Comparison of ENCODE assay signal across 20 cellular contexts in the genomic region with DNA sequence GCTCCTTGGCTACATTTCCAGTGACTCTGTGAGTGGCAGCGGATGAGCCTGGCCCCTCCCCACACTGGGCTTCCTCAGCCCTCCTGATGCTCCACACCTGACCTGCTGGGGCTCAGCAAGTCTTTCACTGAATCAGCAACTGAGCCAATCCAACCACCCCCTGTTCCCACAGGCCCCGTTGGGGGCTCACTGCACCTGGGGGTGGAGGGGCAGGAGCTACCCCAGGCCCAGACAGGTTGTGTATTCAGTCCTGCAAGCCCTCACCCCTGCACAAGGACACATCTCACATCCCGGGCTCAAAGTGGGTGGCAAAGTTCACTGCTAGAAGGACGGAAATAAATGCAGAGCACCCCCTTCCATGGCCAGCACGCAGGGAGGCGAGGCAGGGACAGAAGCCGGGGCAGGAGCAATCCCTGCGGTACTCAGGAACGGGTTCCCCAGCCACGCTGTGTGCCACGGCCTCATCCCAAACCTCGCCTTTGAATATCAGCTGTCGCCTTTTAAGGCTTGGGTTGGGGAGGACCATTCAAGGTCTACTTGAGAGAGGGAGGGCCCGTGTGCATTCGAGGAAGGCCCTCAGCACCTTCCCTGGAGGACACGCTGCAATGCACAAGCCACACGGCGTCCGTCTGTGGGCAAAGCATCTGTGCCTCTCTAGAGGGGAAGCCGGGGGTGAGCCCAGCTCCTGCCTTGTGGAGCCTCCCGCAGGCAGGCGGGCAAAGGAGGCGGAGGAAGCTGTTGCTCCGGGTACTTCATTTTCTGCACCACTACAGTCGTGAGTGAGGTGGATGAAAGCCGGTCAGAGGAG.
"Had no signal": no experiment of that assay in that cellular context is flagged by ENCODE, and none has a peak within 500 bp of the region (broad histone marks: within the 10 kb centered on the region; RNA-seq: fewer than 3 reads in every experiment).

No MANE protein-coding gene starts in this region.

- H3K27ac Mint-ChIP-seq: activated CD4-positive, alpha-beta memory T cell treated with anti-CD3 and anti-CD28 coated beads, Interleukin-2, amount 10 ng/mL, durations not matched to agents 7 days and 5 days; activated CD8-positive, alpha-beta memory T cell treated with anti-CD3 and anti-CD28 coated beads, Interleukin-2, amount 10 ng/mL, durations not matched to agents 7 days and 5 days; activated naive CD8-positive, alpha-beta T cell treated with anti-CD3 and anti-CD28 coated beads for 36 hours; activated T-helper 17 cell treated with anti-CD3 and anti-CD28 coated beads, Interleukin-2, amount 50 U/mL, for 72 hours; naive thymus-derived CD4-positive, alpha-beta T cell had no signal

- H3K36me3 ChIP-seq: cardiac muscle cell, sigmoid colon had no signal

- H3K4me1 Mint-ChIP-seq: activated CD4-positive, alpha-beta memory T cell treated with anti-CD3 and anti-CD28 coated beads, Interleukin-2, amount 10 ng/mL, durations not matched to agents 7 days and 5 days; activated CD8-positive, alpha-beta memory T cell treated with anti-CD3 and anti-CD28 coated beads, Interleukin-2, amount 10 ng/mL, durations not matched to agents 7 days and 5 days; activated naive CD8-positive, alpha-beta T cell treated with anti-CD3 and anti-CD28 coated beads for 36 hours; activated T-helper 17 cell treated with anti-CD3 and anti-CD28 coated beads, Interleukin-2, amount 50 U/mL, for 72 hours had no signal

- H3K27ac ChIP-seq: esophagus squamous epithelium, pancreas, sigmoid colon, tibial artery had no signal

- H3K9me3 ChIP-seq: esophagus squamous epithelium, pancreas, sigmoid colon, tibial artery had no signal

- H3K27me3 ChIP-seq: cardiac muscle cell, esophagus squamous epithelium, pancreas, sigmoid colon, tibial artery had no signal

- H3K4me1 ChIP-seq: esophagus squamous epithelium, pancreas, tibial artery had no signal

- H3K27me3 Mint-ChIP-seq: activated CD4-positive, alpha-beta memory T cell treated with anti-CD3 and anti-CD28 coated beads, Interleukin-2, amount 10 ng/mL, durations not matched to agents 7 days and 5 days; activated CD8-positive, alpha-beta memory T cell treated with anti-CD3 and anti-CD28 coated beads, Interleukin-2, amount 10 ng/mL, durations not matched to agents 7 days and 5 days; activated naive CD8-positive, alpha-beta T cell treated with anti-CD3 and anti-CD28 coated beads for 36 hours; activated T-helper 17 cell treated with anti-CD3 and anti-CD28 coated beads, Interleukin-2, amount 50 U/mL, for 72 hours; naive thymus-derived CD4-positive, alpha-beta T cell had no signal

- H3K9me3 Mint-ChIP-seq: activated CD4-positive, alpha-beta memory T cell treated with anti-CD3 and anti-CD28 coated beads, Interleukin-2, amount 10 ng/mL, durations not matched to agents 7 days and 5 days; activated naive CD8-positive, alpha-beta T cell treated with anti-CD3 and anti-CD28 coated beads for 36 hours; activated T-helper 17 cell treated with anti-CD3 and anti-CD28 coated beads, Interleukin-2, amount 50 U/mL, for 72 hours; naive thymus-derived CD4-positive, alpha-beta T cell had no signal

- H3K4me3 Mint-ChIP-seq: activated CD4-positive, alpha-beta memory T cell treated with anti-CD3 and anti-CD28 coated beads, Interleukin-2, amount 10 ng/mL, durations not matched to agents 7 days and 5 days; activated CD8-positive, alpha-beta memory T cell treated with anti-CD3 and anti-CD28 coated beads, Interleukin-2, amount 10 ng/mL, durations not matched to agents 7 days and 5 days; activated naive CD8-positive, alpha-beta T cell treated with anti-CD3 and anti-CD28 coated beads for 36 hours; activated T-helper 17 cell treated with anti-CD3 and anti-CD28 coated beads, Interleukin-2, amount 50 U/mL, for 72 hours; naive thymus-derived CD4-positive, alpha-beta T cell had no signal

- ATAC-seq: activated CD8-positive, alpha-beta memory T cell treated with anti-CD3 and anti-CD28 coated beads, Interleukin-2, amount 10 ng/mL, durations not matched to agents 7 days and 5 days; activated T-helper 17 cell treated with anti-CD3 and anti-CD28 coated beads, Interleukin-2, amount 50 U/mL, for 72 hours; naive thymus-derived CD4-positive, alpha-beta T cell had no signal

- DNase-seq: activated CD4-positive, alpha-beta memory T cell treated with anti-CD3 and anti-CD28 coated beads, Interleukin-2, amount 10 ng/mL, durations not matched to agents 7 days and 5 days; activated CD4-positive, alpha-beta T cell treated with anti-CD3 and anti-CD28 coated beads for 48 hours; activated CD4-positive, CD25-positive, alpha-beta regulatory T cell; activated CD8-positive, alpha-beta memory T cell treated with anti-CD3 and anti-CD28 coated beads, Interleukin-2, amount 10 ng/mL, durations not matched to agents 7 days and 5 days; activated naive CD4-positive, alpha-beta T cell; activated naive CD8-positive, alpha-beta T cell treated with anti-CD3 and anti-CD28 coated beads for 36 hours; amniotic stem cell; dermis blood vessel endothelial cell; effector memory CD4-positive, alpha-beta T cell; esophagus squamous epithelium; mesenchymal stem cell; naive thymus-derived CD4-positive, alpha-beta T cell; sigmoid colon; stimulated activated CD4-positive, alpha-beta T cell treated with anti-CD3 and anti-CD28 coated beads, Interleukin-4, amount 100 ng/mL, for 24 hours; stimulated activated naive CD4-positive, alpha-beta T cell treated with Interleukin-2 at 50 U/mL for 16 hours; tibial artery had no signal

- FAIRE-seq: pancreas, urothelium cell line had no signal

- H3K4me3 ChIP-seq: cardiac muscle cell, esophagus squamous epithelium, pancreas, sigmoid colon, tibial artery had no signal
